In genomic region chr15:80870893-80871292, GRCh38 we compare ENCODE assay signal across 23 cellular contexts.
DNase-seq lines count a peak whose midpoint lies in the region; ATAC-seq, FAIRE-seq and TF ChIP-seq lines count a peak whose summit lies in the region.
"Had no signal": no experiment of that assay in that cellular context is flagged by ENCODE, and none has a peak within 500 bp of the region (broad histone marks: within the 10 kb centered on the region; RNA-seq: fewer than 3 reads in every experiment).

No MANE protein-coding gene starts in this region.

- peak overlapping the region; percentile 48 for H3K9ac ChIP-seq in skeletal muscle satellite cell (ENCODE audit: low read depth, low read length)

- peaks cover 24% of the 10 kb centered on the region for H3K4me1 ChIP-seq in skeletal muscle satellite cell (ENCODE audit: control insufficient read depth, insufficient read depth, low read length)

- DNase-seq in EL (peak; percentile 30), bronchial epithelial cell (ENCODE audit: low read depth) (no peak), islet precursor cell (peak; percentile 66)
- DNase-seq in activated CD8-positive, alpha-beta T cell treated with anti-CD3 and anti-CD28 coated beads, Interleukin-2, amount 10 ng/mL, durations not matched to agents 7 days and 5 days, result no peak
- DNase-seq: activated CD4-positive, alpha-beta T cell treated with anti-CD3 and anti-CD28 coated beads for 1 hour; activated CD8-positive, alpha-beta T cell treated with anti-CD3 and anti-CD28 coated beads for 36 hours; activated T-cell treated with anti-CD3 and anti-CD28 coated beads for 4 hours; CD4-positive, alpha-beta memory T cell; effector CD4-positive, alpha-beta T cell; erythroblast; GDM1; naive B cell; NCI-H187 treated with DMSO at 0.1 percent for 48 hours; NCI-H526; stimulated activated CD4-positive, alpha-beta T cell treated with anti-CD3 and anti-CD28 coated beads, Interleukin-4, amount 100 ng/mL, for 4 hours; stimulated activated naive CD4-positive, alpha-beta T cell had no signal

- H3K4me1 Mint-ChIP-seq in activated CD8-positive, alpha-beta T cell treated with anti-CD3 and anti-CD28 coated beads, Interleukin-2, amount 10 ng/mL, durations not matched to agents 7 days and 5 days (ENCODE audit: low read depth), result no peaks in the 10 kb centered on the region
- H3K4me1 Mint-ChIP-seq: CD4-positive, alpha-beta memory T cell; memory B cell; naive B cell had no signal

- POLR2A ChIA-PET in activated CD8-positive, alpha-beta T cell treated with anti-CD3 and anti-CD28 coated beads, Interleukin-2, amount 10 ng/mL, durations not matched to agents 7 days and 5 days (lab: Charles Lee), result no interaction called here

- no peaks in the 10 kb centered on the region for H3K36me3 ChIP-seq in bronchial epithelial cell (ENCODE audit: control insufficient read depth, insufficient read depth, low read length)
- no peaks in the 10 kb centered on the region for H3K36me3 ChIP-seq in skeletal muscle satellite cell (ENCODE audit: insufficient read depth, low read length)

- no peaks in the 10 kb centered on the region for H3K36me3 Mint-ChIP-seq in activated CD8-positive, alpha-beta T cell treated with anti-CD3 and anti-CD28 coated beads, Interleukin-2, amount 10 ng/mL, durations not matched to agents 7 days and 5 days (ENCODE audit: low read depth)
- H3K36me3 Mint-ChIP-seq: CD4-positive, alpha-beta memory T cell; naive B cell had no signal

- no peak for TF ChIP-seq POLR2A in GM18505 (IDR thresholded peaks at IDR 0.05; ENCODE audit: borderline replicate concordance, extremely low read depth, insufficient read depth, insufficient read length)

- no peaks in the 10 kb centered on the region for H3K9me3 Mint-ChIP-seq in activated CD8-positive, alpha-beta T cell treated with anti-CD3 and anti-CD28 coated beads, Interleukin-2, amount 10 ng/mL, durations not matched to agents 7 days and 5 days (ENCODE audit: insufficient read depth)
- H3K9me3 Mint-ChIP-seq: activated CD8-positive, alpha-beta T cell treated with anti-CD3 and anti-CD28 coated beads for 36 hours; memory B cell; naive B cell; T-helper 1 cell treated with Interleukin-12 subunit alpha and Interleukin-12 subunit beta and Interleukin-4 antibody, amounts not matched to agents 30 μg/mL and 1 μg/mL, for 36 hours had no signal

- no peaks in the 10 kb centered on the region for H3K9me3 ChIP-seq in skeletal muscle satellite cell (replicated peaks; ENCODE audit: low read length)

- H3K27ac Mint-ChIP-seq in activated CD8-positive, alpha-beta T cell treated with anti-CD3 and anti-CD28 coated beads, Interleukin-2, amount 10 ng/mL, durations not matched to agents 7 days and 5 days, result no peak overlapping the region
- H3K27ac Mint-ChIP-seq: activated CD8-positive, alpha-beta T cell treated with anti-CD3 and anti-CD28 coated beads for 36 hours; CD4-positive, alpha-beta memory T cell; memory B cell; naive B cell; T-helper 1 cell treated with Interleukin-12 subunit alpha and Interleukin-12 subunit beta and Interleukin-4 antibody, amounts not matched to agents 30 μg/mL and 1 μg/mL, for 36 hours had no signal

- TF ChIP-seq CTCF in bronchial epithelial cell (IDR thresholded peaks at IDR 0.05; ENCODE audit: insufficient read depth, low read length, severe bottlenecking), result no peak

- FAIRE-seq in bronchial epithelial cell (lab: Jason Lieb, UNC), result peak; percentile 84
- FAIRE-seq: H54, RCC 7860 had no signal

- CTCF ChIA-PET in activated CD8-positive, alpha-beta T cell treated with anti-CD3 and anti-CD28 coated beads, Interleukin-2, amount 10 ng/mL, durations not matched to agents 7 days and 5 days (lab: Charles Lee), result no interaction called here

- no peak overlapping the region for H3K4me3 Mint-ChIP-seq in activated CD8-positive, alpha-beta T cell treated with anti-CD3 and anti-CD28 coated beads, Interleukin-2, amount 10 ng/mL, durations not matched to agents 7 days and 5 days
- H3K4me3 Mint-ChIP-seq: activated CD8-positive, alpha-beta T cell treated with anti-CD3 and anti-CD28 coated beads for 36 hours; CD4-positive, alpha-beta memory T cell; memory B cell; T-helper 1 cell treated with Interleukin-12 subunit alpha and Interleukin-12 subunit beta and Interleukin-4 antibody, amounts not matched to agents 30 μg/mL and 1 μg/mL, for 36 hours had no signal

- H3K4me3 ChIP-seq in bronchial epithelial cell (ENCODE audit: low read depth, low read length), result no peak overlapping the region
- no peak overlapping the region for H3K4me3 ChIP-seq in skeletal muscle satellite cell (ENCODE audit: low read length)

- no peak overlapping the region for H3K4me2 ChIP-seq in skeletal muscle satellite cell (ENCODE audit: low read length)

- no peaks in the 10 kb centered on the region for H3K27me3 ChIP-seq in bronchial epithelial cell (ENCODE audit: control insufficient read depth, insufficient read depth, low read length)
- no peaks in the 10 kb centered on the region for H3K27me3 ChIP-seq in skeletal muscle satellite cell (ENCODE audit: control insufficient read depth, insufficient read depth, low read length)

- H3K27me3 Mint-ChIP-seq in activated CD8-positive, alpha-beta T cell treated with anti-CD3 and anti-CD28 coated beads, Interleukin-2, amount 10 ng/mL, durations not matched to agents 7 days and 5 days (ENCODE audit: low read depth), result peaks cover 7% of the 10 kb centered on the region
- H3K27me3 Mint-ChIP-seq: activated CD8-positive, alpha-beta T cell treated with anti-CD3 and anti-CD28 coated beads for 36 hours; CD4-positive, alpha-beta memory T cell; naive B cell had no signal

- ATAC-seq in GM18511 (IDR thresholded peaks at IDR 0.05; ENCODE audit: unreplicated experiment) (no peak), GM18505 (IDR thresholded peaks at IDR 0.05; ENCODE audit: unreplicated experiment) (no peak)
- ATAC-seq in activated CD8-positive, alpha-beta T cell treated with anti-CD3 and anti-CD28 coated beads, Interleukin-2, amount 10 ng/mL, durations not matched to agents 7 days and 5 days, result no peak
- ATAC-seq: activated CD8-positive, alpha-beta T cell treated with anti-CD3 and anti-CD28 coated beads for 36 hours had no signal

Comparison
In these comparisons a context has a peak if more than half of its experiments do, and no peak if none do; other contexts are left out.
1. DNase-seq: peak in EL (single experiment) and islet precursor cell (single experiment); none in bronchial epithelial cell (single experiment) and activated CD8-positive, alpha-beta T cell treated with anti-CD3 and anti-CD28 coated beads, Interleukin-2, amount 10 ng/mL, durations not matched to agents 7 days and 5 days (single experiment).